In the genomic region with DNA sequence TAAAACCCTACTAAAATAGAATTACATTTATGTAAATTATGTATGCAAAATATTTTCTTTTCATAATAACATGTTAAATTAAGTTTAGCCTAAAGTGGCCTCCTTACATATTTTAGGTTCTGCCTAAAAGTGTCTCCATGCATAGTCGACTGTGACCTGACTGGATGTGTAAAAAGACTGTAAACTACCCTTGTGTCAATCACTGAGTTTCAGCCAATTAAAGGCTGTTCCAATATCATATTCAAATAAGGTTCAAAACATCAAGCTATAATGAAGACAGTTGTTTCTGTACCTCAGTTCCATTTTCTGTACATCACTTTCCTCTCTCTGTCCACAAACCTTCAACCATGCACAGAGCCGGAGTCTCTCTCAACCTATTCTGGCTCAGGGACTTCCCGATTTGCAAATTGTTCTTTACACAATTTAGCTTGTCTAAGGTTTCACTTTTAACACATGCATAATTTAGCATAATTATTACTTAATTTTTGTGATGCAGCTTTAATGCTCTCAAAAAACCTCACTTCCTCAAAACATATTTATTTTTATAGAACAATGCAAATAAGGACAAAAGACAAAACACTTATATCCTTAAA, we compare ENCODE assay signal across 13 cellular contexts.
DNase-seq lines count a peak whose midpoint lies in the region; ATAC-seq and TF ChIP-seq lines count a peak whose summit lies in the region.
"Had no signal": no experiment of that assay in that cellular context is flagged by ENCODE, and none has a peak within 500 bp of the region (broad histone marks: within the 10 kb centered on the region; RNA-seq: fewer than 3 reads in every experiment).

No MANE protein-coding gene starts in this region.

- no peaks in the 10 kb centered on the region for H3K36me3 ChIP-seq in gastrocnemius medialis
- H3K36me3 ChIP-seq: Peyer's patch had no signal

- peaks cover 0 to 3% of the 10 kb centered on the region in 2 donors for H3K4me1 ChIP-seq in gastrocnemius medialis

- DNase-seq in GM12864 (ENCODE audit: low read depth): peak; percentile 68
- peak; percentile 51 to 64 for DNase-seq in NCI-H526 (lab: John Stamatoyannopoulos, UW)
- no peak for DNase-seq in gastrocnemius medialis
- no peak for DNase-seq in stimulated activated naive CD4-positive, alpha-beta T cell treated with Interleukin-2 at 50 U/mL for 16 hours (lab: John Stamatoyannopoulos, UW)
- no peak for DNase-seq in OCI-M2 (lab: John Stamatoyannopoulos, UW; ENCODE audit: unreplicated experiment)
- DNase-seq in A172 (ENCODE audit: low spot score): no peak
- DNase-seq: activated CD4-positive, alpha-beta T cell treated with anti-CD3 and anti-CD28 coated beads for 1 hour; activated naive CD8-positive, alpha-beta T cell treated with anti-CD3 and anti-CD28 coated beads, Interleukin-2, amount 10 ng/mL, durations not matched to agents 7 days and 5 days; endodermal cell; immature natural killer cell had no signal

- H3K4me3 ChIP-seq in GM12864 (ENCODE audit: low read depth, low read length) (no peak overlapping the region), gastrocnemius medialis (no peak overlapping the region)
- H3K4me3 ChIP-seq: Peyer's patch had no signal

- no peak overlapping the region for H3K27ac ChIP-seq in gastrocnemius medialis

- no peak for TF ChIP-seq CTCF in GM12864 (IDR thresholded peaks at IDR 0.05; ENCODE audit: low read depth, low read length, missing control alignments)
- no peak for TF ChIP-seq CTCF in gastrocnemius medialis (IDR thresholded peaks at IDR 0.05 in 4 of 5, conservative IDR thresholded peaks at IDR 0.05 in 1 of 5)

- peak; percentile 91 for ATAC-seq in GM19463 (IDR thresholded peaks at IDR 0.05; ENCODE audit: unreplicated experiment)
- ATAC-seq in HG02970 (IDR thresholded peaks at IDR 0.05; ENCODE audit: low FRiP score, unreplicated experiment): peak; percentile 80
- ATAC-seq in gastrocnemius medialis: no peak

- no peaks in the 10 kb centered on the region for H3K9me3 ChIP-seq in gastrocnemius medialis
- H3K9me3 ChIP-seq: Peyer's patch had no signal

- H3K27me3 ChIP-seq in gastrocnemius medialis: no peaks in the 10 kb centered on the region
- H3K27me3 ChIP-seq: Peyer's patch had no signal

- TF ChIP-seq POLR2A in gastrocnemius medialis (IDR thresholded peaks at IDR 0.05): no peak

- in situ Hi-C loops in gastrocnemius medialis (cut with MboI; ENCODE audit: low sequenced_read_pairs in 4 of 4): no loop called here

- intact Hi-C loops in gastrocnemius medialis (cut with DNase I; ENCODE audit: low total_unique reads): no loop called here

Comparison
In these comparisons a context has a peak if more than half of its experiments do, and no peak if none do; other contexts are left out.
1. DNase-seq: peak in GM12864 (single experiment) and NCI-H526 (2 of 2); none in gastrocnemius medialis (0 of 2), stimulated activated naive CD4-positive, alpha-beta T cell treated with Interleukin-2 at 50 U/mL for 16 hours (single experiment), OCI-M2 (single experiment) and A172 (single experiment).
2. ATAC-seq: peak in GM19463 (single experiment) and HG02970 (single experiment); none in gastrocnemius medialis (0 of 2).